In the genomic region with DNA sequence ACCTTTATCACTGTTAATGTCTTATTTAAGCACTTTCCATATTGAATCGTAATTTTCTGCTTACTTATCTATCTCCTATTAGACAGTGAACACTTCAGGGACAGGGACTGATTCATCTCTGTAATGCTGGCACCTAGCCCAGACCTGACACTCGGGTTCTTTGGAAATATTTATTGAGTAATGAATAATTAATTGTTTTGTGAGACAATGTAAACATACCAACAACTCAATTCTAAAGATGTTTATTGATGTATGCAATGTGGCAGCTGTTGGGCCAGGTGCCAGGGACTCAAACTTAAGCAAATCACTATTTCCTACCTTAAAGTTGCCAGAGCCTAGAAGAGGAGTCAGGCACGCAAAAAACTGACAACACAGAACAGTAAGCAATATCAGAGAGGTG, we compare ENCODE assay signal across 12 cellular contexts.
DNase-seq lines count a peak whose midpoint lies in the region; ATAC-seq and TF ChIP-seq lines count a peak whose summit lies in the region.
"Had no signal": no experiment of that assay in that cellular context is flagged by ENCODE, and none has a peak within 500 bp of the region (broad histone marks: within the 10 kb centered on the region; RNA-seq: fewer than 3 reads in every experiment).

No MANE protein-coding gene starts in this region.

- H3K27ac ChIP-seq in SK-N-MC (0 out of 2 replicates have a peak overlapping the region, but pooled peaks have one; percentile 33), vagina (no peak overlapping the region)

- TF ChIP-seq POLR2A in vagina (IDR thresholded peaks at IDR 0.05), result no peak

- H3K4me3 ChIP-seq in SK-N-MC (no peak overlapping the region), vagina (no peak overlapping the region)
- H3K4me3 ChIP-seq: GM12878 had no signal

- no peak overlapping the region for H3K4me3 Mint-ChIP-seq in activated T-cell treated with anti-CD3 and anti-CD28 coated beads, Interleukin-2, amount 50 U/mL, for 24 hours
- H3K4me3 Mint-ChIP-seq: nephron had no signal

- H3K27me3 Mint-ChIP-seq in activated T-cell treated with anti-CD3 and anti-CD28 coated beads, Interleukin-2, amount 50 U/mL, for 24 hours, result peaks cover under 1% of the 10 kb centered on the region

- H3K4me1 Mint-ChIP-seq in activated T-cell treated with anti-CD3 and anti-CD28 coated beads, Interleukin-2, amount 50 U/mL, for 24 hours (ENCODE audit: low read depth), result no peaks in the 10 kb centered on the region

- no peak overlapping the region for H3K27ac Mint-ChIP-seq in activated T-cell treated with anti-CD3 and anti-CD28 coated beads, Interleukin-2, amount 50 U/mL, for 24 hours

- peak; percentile 97 for DNase-seq in DMS53 treated with DMSO at 0.1 percent for 48 hours (lab: John Stamatoyannopoulos, UW; ENCODE audit: unreplicated experiment)
- peak; percentile 79 for DNase-seq in NCI-H2029 treated with DMSO at 0.1 percent for 48 hours (lab: John Stamatoyannopoulos, UW)
- DNase-seq in SK-N-MC (ENCODE audit: low read depth, low spot score), result peak; percentile 20
- DNase-seq in kidney tubule cell (ENCODE audit: low spot score), result peak; percentile 39
- DNase-seq in SKM-1 treated with dmso at 0.1 percent for 144 hours (lab: John Stamatoyannopoulos, UW; ENCODE audit: unreplicated experiment), result no peak
- DNase-seq in vagina (ENCODE audit: extremely low spot score in 2 of 2), result no peak
- DNase-seq in activated T-cell treated with anti-CD3 and anti-CD28 coated beads, Interleukin-2, amount 50 U/mL, for 24 hours, result no peak
- DNase-seq: activated CD4-positive, alpha-beta T cell treated with anti-CD3 and anti-CD28 coated beads for 1 hour; stimulated activated CD4-positive, alpha-beta T cell treated with anti-CD3 and anti-CD28 coated beads, Interleukin-12 subunit alpha, Interleukin-12 subunit beta, amount 100 ng/mL, for 4 hours had no signal

- H3K36me3 ChIP-seq in SK-N-MC (ENCODE audit: insufficient read depth, low read length), result no peaks in the 10 kb centered on the region
- H3K36me3 ChIP-seq in vagina, result no peaks in the 10 kb centered on the region

- intact Hi-C loops in vagina (cut with DNase I), result no loop called here

- H3K9me3 ChIP-seq in SK-N-MC (ENCODE audit: low read depth, low read length), result no peaks in the 10 kb centered on the region
- no peaks in the 10 kb centered on the region for H3K9me3 ChIP-seq in vagina

- no peak for ATAC-seq in HG03354 (IDR thresholded peaks at IDR 0.05; ENCODE audit: poor library complexity, severe bottlenecking, unreplicated experiment)
- ATAC-seq: GM12878 had no signal

- H3K4me1 ChIP-seq in vagina, result no peaks in the 10 kb centered on the region

- no peak for TF ChIP-seq CTCF in vagina (IDR thresholded peaks at IDR 0.05)

- H3K9ac ChIP-seq in SK-N-MC (ENCODE audit: insufficient read length), result no peak overlapping the region

- H3K9me3 Mint-ChIP-seq in activated T-cell treated with anti-CD3 and anti-CD28 coated beads, Interleukin-2, amount 50 U/mL, for 24 hours, result peaks cover 4% of the 10 kb centered on the region

- H3K27me3 ChIP-seq in vagina, result no peaks in the 10 kb centered on the region

- no peaks in the 10 kb centered on the region for H3K36me3 Mint-ChIP-seq in activated T-cell treated with anti-CD3 and anti-CD28 coated beads, Interleukin-2, amount 50 U/mL, for 24 hours (ENCODE audit: low read depth)

Comparison
In these comparisons a context has a peak if more than half of its experiments do, and no peak if none do; other contexts are left out.
1. DNase-seq: peak in DMS53 treated with DMSO at 0.1 percent for 48 hours (single experiment), NCI-H2029 treated with DMSO at 0.1 percent for 48 hours (single experiment), SK-N-MC (single experiment) and kidney tubule cell (single experiment); none in SKM-1 treated with dmso at 0.1 percent for 144 hours (single experiment), vagina (0 of 2) and activated T-cell treated with anti-CD3 and anti-CD28 coated beads, Interleukin-2, amount 50 U/mL, for 24 hours (single experiment).